24 cellular contexts compared by ENCODE assay signal in genomic region chr6:53431704-53432103, GRCh38.
DNase-seq lines count a peak whose midpoint lies in the region; TF ChIP-seq lines count a peak whose summit lies in the region.
"Had no signal": no experiment of that assay in that cellular context is flagged by ENCODE, and none has a peak within 500 bp of the region (broad histone marks: within the 10 kb centered on the region; RNA-seq: fewer than 3 reads in every experiment).

No MANE protein-coding gene starts in this region.

- peak overlapping the region in 1 of 2 experiments; percentile 19 for H3K18ac ChIP-seq in mesenchymal stem cell (ENCODE audit: low read depth in 1 of 2, low read length in 2 of 2)

- H3K4me2 ChIP-seq in mesenchymal stem cell (ENCODE audit: low read length, poor library complexity, severe bottlenecking), result no peak overlapping the region

- H3K36me3 ChIP-seq in mesenchymal stem cell (ENCODE audit: control insufficient read depth in 1 of 2, insufficient read depth in 2 of 2, low read depth in 1 of 2, low read length in 2 of 2), result no peaks in the 10 kb centered on the region
- H3K36me3 ChIP-seq: cardiac muscle cell, colonic mucosa, pancreas, spleen had no signal

- H3K4me3 ChIP-seq in mesenchymal stem cell (ENCODE audit: insufficient read depth in 1 of 2, low read depth in 1 of 2, low read length in 2 of 2), result no peak overlapping the region
- H3K4me3 ChIP-seq: cardiac muscle cell, colonic mucosa, lung, pancreas, SK-N-MC, spleen had no signal

- no peak overlapping the region for H2BK5ac ChIP-seq in mesenchymal stem cell (ENCODE audit: low read depth, low read length, poor library complexity, severe bottlenecking)

- no peak overlapping the region for H2BK120ac ChIP-seq in mesenchymal stem cell (ENCODE audit: low read depth, low read length)

- no peaks in the 10 kb centered on the region for H3K27me3 ChIP-seq in mesenchymal stem cell (ENCODE audit: control insufficient read depth in 1 of 2, insufficient read depth in 1 of 2, low read length in 2 of 2)
- H3K27me3 ChIP-seq: cardiac muscle cell, colonic mucosa, pancreas, spleen had no signal

- H2BK15ac ChIP-seq in mesenchymal stem cell (ENCODE audit: low read depth, poor library complexity, severe bottlenecking), result no peak overlapping the region

- H3K27ac ChIP-seq in C4-2B (peak overlapping the region; percentile 75), mesenchymal stem cell (ENCODE audit: low read length, poor library complexity, severe bottlenecking) (no peak overlapping the region), substantia nigra (ENCODE audit: low read depth, low read length, poor library complexity, severe bottlenecking) (no peak overlapping the region)
- H3K27ac ChIP-seq: cardiac muscle cell, colonic mucosa, pancreas, SK-N-MC had no signal

- no peak overlapping the region for H3K9ac ChIP-seq in mesenchymal stem cell (ENCODE audit: low read length)

- no peaks in the 10 kb centered on the region for H3K9me3 ChIP-seq in mesenchymal stem cell (ENCODE audit: control insufficient read depth, low read length)
- H3K9me3 ChIP-seq: colonic mucosa, pancreas, spleen had no signal

- no peak for TF ChIP-seq CTCF in C4-2B (conservative IDR thresholded peaks at IDR 0.05)

- H2AK5ac ChIP-seq in mesenchymal stem cell (ENCODE audit: low read length, severe bottlenecking), result peak overlapping the region; percentile 65

- no peak overlapping the region for H4K8ac ChIP-seq in mesenchymal stem cell (ENCODE audit: low read length)

- H3K23ac ChIP-seq in mesenchymal stem cell (ENCODE audit: low read length in 2 of 2), result no peak overlapping the region

- peak overlapping the region in 1 of 2 experiments; percentile 28 for H2BK12ac ChIP-seq in mesenchymal stem cell (ENCODE audit: low read length in 2 of 2)

- H4K91ac ChIP-seq in mesenchymal stem cell (ENCODE audit: low read length), result no peak overlapping the region

- no peaks in the 10 kb centered on the region for H3K79me1 ChIP-seq in mesenchymal stem cell (replicated peaks; ENCODE audit: low read length, poor library complexity, severe bottlenecking)

- H2AFZ ChIP-seq in mesenchymal stem cell (ENCODE audit: low read depth, low read length), result no peak overlapping the region

- H3K4ac ChIP-seq in mesenchymal stem cell (ENCODE audit: low read depth in 1 of 2, low read length in 2 of 2), result no peak overlapping the region

- WGBS in mesenchymal stem cell, result 93% methylated on average over 4 of the region's 4 CpGs

- DNase-seq in DMS53 treated with DMSO at 0.1 percent for 48 hours (lab: John Stamatoyannopoulos, UW; ENCODE audit: unreplicated experiment), result peak; percentile 20
- DNase-seq in NCI-H510A treated with DMSO at 0.1 percent for 48 hours (lab: John Stamatoyannopoulos, UW), result peak; percentile 66
- no peak for DNase-seq in mesenchymal stem cell
- DNase-seq in substantia nigra (lab: John Stamatoyannopoulos, UW), result no peak
- DNase-seq in hepatic stellate cell (ENCODE audit: low spot score), result no peak
- no peak for DNase-seq in NCI-H774 (lab: John Stamatoyannopoulos, UW)
- DNase-seq: activated CD4-positive, alpha-beta memory T cell treated with anti-CD3 and anti-CD28 coated beads, Interleukin-2, amount 10 ng/mL, durations not matched to agents 7 days and 5 days; activated CD4-positive, CD25-positive, alpha-beta regulatory T cell treated with anti-CD3 and anti-CD28 coated beads, Interleukin-2, amount 50 U/mL, for 72 hours; activated CD8-positive, alpha-beta memory T cell treated with anti-CD3 and anti-CD28 coated beads, Interleukin-2, amount 50 U/mL, for 48 hours; aorta; C1 segment of cervical spinal cord; Calu3; colonic mucosa; effector memory CD4-positive, alpha-beta T cell; glutamatergic neuron; H9; NCI-H1436; NCI-H524 treated with DMSO at 0.1 percent for 48 hours; pancreas; spleen had no signal

- H3K14ac ChIP-seq in mesenchymal stem cell (ENCODE audit: low read length in 2 of 2), result no peak overlapping the region

- peaks cover 2% of the 10 kb centered on the region for H3K4me1 ChIP-seq in mesenchymal stem cell (ENCODE audit: control insufficient read depth, insufficient read depth, low read depth, low read length)
- H3K4me1 ChIP-seq: colonic mucosa had no signal

Comparison
In these comparisons a context has a peak if more than half of its experiments do, and no peak if none do; other contexts are left out.
1. DNase-seq: peak in DMS53 treated with DMSO at 0.1 percent for 48 hours (single experiment) and NCI-H510A treated with DMSO at 0.1 percent for 48 hours (single experiment); none in mesenchymal stem cell (single experiment), substantia nigra (0 of 49), hepatic stellate cell (single experiment) and NCI-H774 (single experiment).